Comparison of ENCODE assay signal across 15 cellular contexts in genomic region chr11:44016546-44017442, GRCh38. TPM values are rescaled to one million over a fixed set of nuclear protein-coding genes. Genes with fewer than 3 reads are reported as not detected.
DNase-seq lines count a peak whose midpoint lies in the region; ATAC-seq and TF ChIP-seq lines count a peak whose summit lies in the region.
"Had no signal": no experiment of that assay in that cellular context is flagged by ENCODE, and none has a peak within 500 bp of the region (broad histone marks: within the 10 kb centered on the region; RNA-seq: fewer than 3 reads in every experiment).

No MANE protein-coding gene starts in this region.

- no peaks in the 10 kb centered on the region for H3K79me2 ChIP-seq in ACC112 (ENCODE audit: control insufficient read depth, insufficient read depth, low read length, unreplicated experiment)

- H3K27ac ChIP-seq in ACC112 (ENCODE audit: low read depth, low read length), result peak overlapping the region; percentile 22; the same call in 1 of the 2 replicates
- H3K27ac ChIP-seq: foreskin keratinocyte, Peyer's patch had no signal

- H3K36me3 ChIP-seq in ACC112 (ENCODE audit: insufficient read depth, low read length), result no peaks in the 10 kb centered on the region
- H3K36me3 ChIP-seq: Peyer's patch had no signal

- peak overlapping the region; percentile 30; the same call in 1 of the 2 replicates for H3K4me3 ChIP-seq in ACC112 (ENCODE audit: low read depth, low read length)
- H3K4me3 ChIP-seq in fibroblast of mammary gland (ENCODE audit: control insufficient read depth, low read depth, low read length), result no peak overlapping the region
- H3K4me3 ChIP-seq: Peyer's patch had no signal

- ATAC-seq in GM19452 (IDR thresholded peaks at IDR 0.05; ENCODE audit: unreplicated experiment), result no peak
- ATAC-seq: activated CD8-positive, alpha-beta T cell treated with anti-CD3 and anti-CD28 coated beads, Interleukin-2, amount 10 ng/mL, durations not matched to agents 7 days and 5 days; foreskin keratinocyte had no signal

- DNase-seq in M059J (ENCODE audit: low read depth) (peak; percentile 36), fibroblast of mammary gland (ENCODE audit: low read depth) (peak; percentile 44), dedifferentiated amniotic fluid mesenchymal stem cell (ENCODE audit: extremely low spot score) (no peak), DMS79 (lab: John Stamatoyannopoulos, UW) (no peak)
- peak; percentile 14 for DNase-seq in stimulated activated CD8-positive, alpha-beta memory T cell treated with anti-CD3 and anti-CD28 coated beads, Interleukin-4, amount 100 ng/mL, for 48 hours
- DNase-seq in stimulated activated CD4-positive, alpha-beta T cell treated with anti-CD3 and anti-CD28 coated beads, Interleukin-4, amount 100 ng/mL, for 1 hour, result no peak
- DNase-seq: activated CD8-positive, alpha-beta T cell treated with anti-CD3 and anti-CD28 coated beads, Interleukin-2, amount 10 ng/mL, durations not matched to agents 7 days and 5 days; effector memory CD4-positive, alpha-beta T cell; foreskin keratinocyte; NCI-H774 had no signal

- peaks cover 44% of the 10 kb centered on the region for H3K4me1 ChIP-seq in ACC112 (ENCODE audit: control insufficient read depth, insufficient read depth, low read length, unreplicated experiment)
- H3K4me1 ChIP-seq: foreskin keratinocyte, Peyer's patch had no signal

- no peaks in the 10 kb centered on the region; the same call in 1 of the 2 replicates for H3K27me3 ChIP-seq in ACC112 (ENCODE audit: insufficient read depth, low read length)
- H3K27me3 ChIP-seq: Peyer's patch had no signal

- TF ChIP-seq CTCF in fibroblast of mammary gland (conservative IDR thresholded peaks at IDR 0.05; ENCODE audit: control insufficient read depth, insufficient read depth, low read depth, low read length), result no peak

- H2AFZ ChIP-seq in ACC112 (ENCODE audit: low read length, unreplicated experiment), result no peak overlapping the region

RNA-seq across cellular contexts. Expression of gene ACCSL, which starts 31.0 kb away (rescaled TPM):
- total RNA-seq in M059J (2014; rRNA removed; shearing (Covaris generic)), result not detected in 2 replicates
- total RNA-seq: activated CD8-positive, alpha-beta T cell treated with anti-CD3 and anti-CD28 coated beads, Interleukin-2, amount 10 ng/mL, durations not matched to agents 7 days and 5 days; foreskin keratinocyte; neural crest cell; Peyer's patch; right cardiac atrium had no signal

RNA-seq across cellular contexts. Expression of gene ACCS, which starts 49.3 kb away (rescaled TPM):
- total RNA-seq in M059J (2014; rRNA removed; shearing (Covaris generic)), result 0.39 and 2.3 TPM in 2 replicates

Comparison
In these comparisons a context has a peak if more than half of its experiments do, and no peak if none do; other contexts are left out.
1. DNase-seq: peak in M059J (single experiment), fibroblast of mammary gland (single experiment) and stimulated activated CD8-positive, alpha-beta memory T cell treated with anti-CD3 and anti-CD28 coated beads, Interleukin-4, amount 100 ng/mL, for 48 hours (single experiment); none in dedifferentiated amniotic fluid mesenchymal stem cell (single experiment), DMS79 (single experiment) and stimulated activated CD4-positive, alpha-beta T cell treated with anti-CD3 and anti-CD28 coated beads, Interleukin-4, amount 100 ng/mL, for 1 hour (single experiment).